17 cellular contexts compared by ENCODE assay signal in genomic region chr1:211198111-211198510, GRCh38.
DNase-seq lines count a peak whose midpoint lies in the region; TF ChIP-seq lines count a peak whose summit lies in the region.
"Had no signal": no experiment of that assay in that cellular context is flagged by ENCODE, and none has a peak within 500 bp of the region (broad histone marks: within the 10 kb centered on the region; RNA-seq: fewer than 3 reads in every experiment).

No MANE protein-coding gene starts in this region.

- no peak overlapping the region for H2BK5ac ChIP-seq in mesenchymal stem cell (ENCODE audit: low read depth, low read length, poor library complexity, severe bottlenecking)

- in situ Hi-C loops in GM13976 (cut with MboI; ENCODE audit: low sequenced_read_pairs, unreplicated experiment) = no loop called here

- no peak overlapping the region for H3K4me2 ChIP-seq in mesenchymal stem cell (ENCODE audit: low read length, poor library complexity, severe bottlenecking)

- no peak overlapping the region for H2AFZ ChIP-seq in mesenchymal stem cell (ENCODE audit: low read depth, low read length)

- H2BK12ac ChIP-seq in mesenchymal stem cell (ENCODE audit: low read length in 2 of 2) = no peak overlapping the region

- TF ChIP-seq CTCF in GM13976 (IDR thresholded peaks at IDR 0.05; ENCODE audit: borderline replicate concordance, control extremely low read depth, extremely low read depth, insufficient read depth, missing control alignments) = no peak

- H3K4ac ChIP-seq in mesenchymal stem cell (ENCODE audit: low read depth in 1 of 2, low read length in 2 of 2) = no peak overlapping the region

- no peak overlapping the region for H4K8ac ChIP-seq in mesenchymal stem cell (ENCODE audit: low read length)

- no peak overlapping the region for H3K14ac ChIP-seq in mesenchymal stem cell (ENCODE audit: low read length in 2 of 2)

- H3K36me3 ChIP-seq in SJSA1 = no peaks in the 10 kb centered on the region
- no peaks in the 10 kb centered on the region for H3K36me3 ChIP-seq in mesenchymal stem cell (ENCODE audit: control insufficient read depth in 1 of 2, insufficient read depth in 2 of 2, low read depth in 1 of 2, low read length in 2 of 2)
- H3K36me3 ChIP-seq: MG63, prostate gland had no signal

- H4K91ac ChIP-seq in mesenchymal stem cell (ENCODE audit: low read length) = no peak overlapping the region

- H3K4me3 ChIP-seq in SJSA1 (no peak overlapping the region), mesenchymal stem cell (ENCODE audit: insufficient read depth in 1 of 2, low read depth in 1 of 2, low read length in 2 of 2) (no peak overlapping the region)
- H3K4me3 ChIP-seq: MG63, prostate gland had no signal

- no peak overlapping the region for H3K23ac ChIP-seq in mesenchymal stem cell (ENCODE audit: low read length in 2 of 2)

- no peaks in the 10 kb centered on the region for H3K79me1 ChIP-seq in mesenchymal stem cell (replicated peaks; ENCODE audit: low read length, poor library complexity, severe bottlenecking)

- H3K27me3 ChIP-seq in SJSA1 (replicated peaks) = no peaks in the 10 kb centered on the region
- no peaks in the 10 kb centered on the region for H3K27me3 ChIP-seq in mesenchymal stem cell (ENCODE audit: control insufficient read depth in 1 of 2, insufficient read depth in 1 of 2, low read length in 2 of 2)
- H3K27me3 ChIP-seq: MG63 had no signal

- WGBS in mesenchymal stem cell = 70% methylated on average over 3 of the region's 4 CpGs

- H3K18ac ChIP-seq in mesenchymal stem cell (ENCODE audit: low read depth in 1 of 2, low read length in 2 of 2) = no peak overlapping the region

- H3K9ac ChIP-seq in mesenchymal stem cell (ENCODE audit: low read length) = no peak overlapping the region

- H3K27ac ChIP-seq in SJSA1 (peak overlapping the region; percentile 64), epithelial cell of prostate (peak overlapping the region; percentile 51), mesenchymal stem cell (ENCODE audit: low read length, poor library complexity, severe bottlenecking) (no peak overlapping the region)
- H3K27ac ChIP-seq: prostate gland had no signal

- no peak overlapping the region for H2BK120ac ChIP-seq in mesenchymal stem cell (ENCODE audit: low read depth, low read length)

- H3K4me1 ChIP-seq in SJSA1 (replicated peaks) (peaks cover 16% of the 10 kb centered on the region), mesenchymal stem cell (ENCODE audit: control insufficient read depth, insufficient read depth, low read depth, low read length) (no peaks in the 10 kb centered on the region)
- H3K4me1 ChIP-seq: prostate gland had no signal

- no peak overlapping the region for H2AK5ac ChIP-seq in mesenchymal stem cell (ENCODE audit: low read length, severe bottlenecking)

- no peaks in the 10 kb centered on the region for H3K9me3 ChIP-seq in SJSA1 (replicated peaks)
- H3K9me3 ChIP-seq in mesenchymal stem cell (ENCODE audit: control insufficient read depth, low read length) = peaks cover 6% of the 10 kb centered on the region
- H3K9me3 ChIP-seq: MG63, prostate gland had no signal

- DNase-seq in ELR (ENCODE audit: low read depth) (peak; percentile 74), SJSA1 (ENCODE audit: low read depth in 1 of 2, low spot score in 2 of 2) (peak in 1 of 2 experiments; percentile 41), epithelial cell of prostate (ENCODE audit: low read depth, low spot score) (no peak), mesenchymal stem cell (peak; percentile 32), GM13976 (ENCODE audit: low spot score) (no peak), glomerular visceral epithelial cell (ENCODE audit: extremely low spot score) (no peak), DMS 273 treated with DMSO at 0.1 percent for 48 hours (lab: John Stamatoyannopoulos, UW) (no peak)
- DNase-seq in NK-92 treated with Interleukin-12 subunit alpha and Interleukin-12 subunit beta, amount 100 ng/mL, for 24 hours (lab: John Stamatoyannopoulos, UW) = no peak
- DNase-seq: activated CD4-positive, alpha-beta memory T cell treated with anti-CD3 and anti-CD28 coated beads, Interleukin-2, amount 10 ng/mL, durations not matched to agents 7 days and 5 days; AML-193; MG63; natural killer cell; NCI-H187; NCI-H524 treated with DMSO at 0.1 percent for 48 hours; OCI-M1; stimulated activated CD4-positive, alpha-beta T cell treated with anti-CD3 and anti-CD28 coated beads, Interleukin-15, amount 100 ng/mL, for 24 hours had no signal

- no peak overlapping the region for H2BK15ac ChIP-seq in mesenchymal stem cell (ENCODE audit: low read depth, poor library complexity, severe bottlenecking)

Comparison
In these comparisons a context has a peak if more than half of its experiments do, and no peak if none do; other contexts are left out.
1. DNase-seq: peak in ELR (single experiment) and mesenchymal stem cell (single experiment); none in epithelial cell of prostate (single experiment), GM13976 (single experiment), glomerular visceral epithelial cell (single experiment), NK-92 treated with Interleukin-12 subunit alpha and Interleukin-12 subunit beta, amount 100 ng/mL, for 24 hours (single experiment) and DMS 273 treated with DMSO at 0.1 percent for 48 hours (single experiment).